10 cellular contexts compared by ENCODE assay signal in genomic region chr17:11269210-11269609, GRCh38. TPM values are rescaled to one million over a fixed set of nuclear protein-coding genes. Genes with fewer than 3 reads are reported as not detected.
"Had no signal": no experiment of that assay in that cellular context is flagged by ENCODE, and none has a peak within 500 bp of the region (broad histone marks: within the 10 kb centered on the region; RNA-seq: fewer than 3 reads in every experiment).

No MANE protein-coding gene starts in this region.

- H3K4me1 Mint-ChIP-seq: GM23338, H9 had no signal

- H3K4me3 Mint-ChIP-seq: GM23338, H9, HFFc6 had no signal

- H3K4me1 ChIP-seq: HAP-1 had no signal

- H3K27ac Mint-ChIP-seq: GM23338, H9, HFFc6 had no signal

- ATAC-seq: GM23338, HCT116 had no signal

- DNase-seq: GM23248, GOT3, H7, H9, HCEC 1CT, HFFc6 had no signal

- H3K27ac ChIP-seq: GM23248 had no signal

- H3K36me3 ChIP-seq: HAP-1 had no signal

- H3K4me3 ChIP-seq: GM23248, GM23338, HAP-1 had no signal

RNA-seq across cellular contexts. Expression of gene SHISA6, which starts 28.2 kb away (rescaled TPM):
- total RNA-seq: GM23248, H4, HFFc6 had no signal
- polyA plus RNA-seq: GM23248, GM23338 had no signal
